ENCODE assay signal across 22 cellular contexts in genomic region chr9:36997414-36997813, GRCh38. TPM values are rescaled to one million over a fixed set of nuclear protein-coding genes. Genes with fewer than 3 reads are reported as not detected.
DNase-seq lines count a peak whose midpoint lies in the region.
"Had no signal": no experiment of that assay in that cellular context is flagged by ENCODE, and none has a peak within 500 bp of the region (broad histone marks: within the 10 kb centered on the region; RNA-seq: fewer than 3 reads in every experiment).

No MANE protein-coding gene starts in this region.

- H4K91ac ChIP-seq in trophoblast cell (ENCODE audit: low read depth, low read length): no peak overlapping the region

- no peak overlapping the region for H2BK5ac ChIP-seq in trophoblast cell (ENCODE audit: low read depth, low read length, poor library complexity)

- H4K12ac ChIP-seq in trophoblast cell (ENCODE audit: low read depth, low read length): no peak overlapping the region

- peak overlapping the region; percentile 39 for H2AFZ ChIP-seq in trophoblast cell (ENCODE audit: insufficient read depth, low read length, poor library complexity)

- peaks cover 11% of the 10 kb centered on the region for H3K27me3 ChIP-seq in trophoblast cell (ENCODE audit: insufficient read depth, low read length)
- H3K27me3 ChIP-seq: vagina had no signal

- H3K36me3 ChIP-seq in trophoblast cell (ENCODE audit: control insufficient read depth in 1 of 2, insufficient read depth in 2 of 2, low read length in 2 of 2): no peaks in the 10 kb centered on the region
- H3K36me3 ChIP-seq: vagina had no signal

- H3K18ac ChIP-seq in trophoblast cell (ENCODE audit: low read length): no peak overlapping the region

- no peak overlapping the region for H3K27ac ChIP-seq in trophoblast cell (ENCODE audit: low read depth, low read length)
- H3K27ac ChIP-seq: vagina had no signal

- H3K4ac ChIP-seq in trophoblast cell (ENCODE audit: low read depth, low read length): no peak overlapping the region

- no peaks in the 10 kb centered on the region for H3K79me2 ChIP-seq in trophoblast cell (ENCODE audit: control insufficient read depth, insufficient read depth, low read length, poor library complexity)

- H4K8ac ChIP-seq in trophoblast cell (ENCODE audit: low read depth, low read length): no peak overlapping the region

- H3K4me2 ChIP-seq in trophoblast cell (ENCODE audit: low read length): no peak overlapping the region

- H2BK12ac ChIP-seq in trophoblast cell (ENCODE audit: low read length): no peak overlapping the region

- H3K14ac ChIP-seq in trophoblast cell (ENCODE audit: low read length): no peak overlapping the region

- no peak overlapping the region for H2AK5ac ChIP-seq in trophoblast cell (ENCODE audit: low read length)

- no peaks in the 10 kb centered on the region for H3K9me3 ChIP-seq in trophoblast cell (ENCODE audit: insufficient read depth, low read depth, low read length)
- H3K9me3 ChIP-seq: vagina had no signal

- no peaks in the 10 kb centered on the region for H3K79me1 ChIP-seq in trophoblast cell (ENCODE audit: low read length)

- no peak overlapping the region for H3K9ac ChIP-seq in trophoblast cell (ENCODE audit: low read length)

- peaks cover 9 to 15% of the 10 kb centered on the region in 2 experiments for H3K4me1 ChIP-seq in trophoblast cell (ENCODE audit: control insufficient read depth in 1 of 2, insufficient read depth in 2 of 2, low read length in 2 of 2)
- H3K4me1 ChIP-seq: vagina had no signal

- H3K23ac ChIP-seq in trophoblast cell (ENCODE audit: low read length): no peak overlapping the region

- DNase-seq in ELR (ENCODE audit: low read depth) (peak; percentile 46), NAMALWA (ENCODE audit: low spot score) (peak; percentile 23), dermis blood vessel endothelial cell (peak; percentile 32), trophoblast cell (peak; percentile 36 to 78), NCI-H1694 treated with DMSO at 0.1 percent for 48 hours (lab: John Stamatoyannopoulos, UW) (no peak), NCI-H1694 (lab: John Stamatoyannopoulos, UW) (no peak), AG08395 (ENCODE audit: low spot score) (no peak), kidney glomerular epithelial cell (lab: John Stamatoyannopoulos, UW) (no peak)
- DNase-seq: activated naive CD8-positive, alpha-beta T cell treated with anti-CD3 and anti-CD28 coated beads, Interleukin-2, amount 10 ng/mL, durations not matched to agents 7 days and 5 days; activated T-cell treated with anti-CD3 and anti-CD28 coated beads, Interleukin-2, amount 50 U/mL, for 24 hours; CD4-positive, alpha-beta T cell; DND-41; erythroblast; head of caudate nucleus; NCI-H2107; NCI-H82; Right ventricle myocardium superior; stimulated activated CD4-positive, alpha-beta T cell treated with anti-CD3 and anti-CD28 coated beads, Interleukin-12 subunit alpha, Interleukin-12 subunit beta, amount 100 ng/mL, for 4 hours; stimulated activated naive CD8-positive, alpha-beta T cell treated with anti-CD3 and anti-CD28 coated beads, Interleukin-15, amount 100 ng/mL, for 72 hours had no signal

- WGBS in trophoblast cell (ENCODE audit: extremely low coverage, insufficient coverage, insufficient read length): no CpG with 5 or more reads among the region's 12 CpGs

- H3K4me3 ChIP-seq in trophoblast cell (ENCODE audit: low read depth, low read length): no peak overlapping the region
- H3K4me3 ChIP-seq: vagina had no signal

- no peak overlapping the region for H2BK120ac ChIP-seq in trophoblast cell (ENCODE audit: insufficient read depth, low read length, poor library complexity)

RNA-seq across cellular contexts. Expression of gene PAX5, which starts 36.7 kb away (rescaled TPM):
- not detected in 2 replicates for total RNA-seq in dermis blood vessel endothelial cell
- 0.01 TPM in 1 of 2 replicates, not detected in the other for polyA plus RNA-seq in trophoblast cell (2013)
- total RNA-seq: kidney epithelial cell, progenitor cell of endocrine pancreas, Right ventricle myocardium superior had no signal

Comparison
In these comparisons a context has a peak if more than half of its experiments do, and no peak if none do; other contexts are left out.
1. DNase-seq: peak in ELR (single experiment), NAMALWA (single experiment), dermis blood vessel endothelial cell (single experiment) and trophoblast cell (2 of 2); none in NCI-H1694 treated with DMSO at 0.1 percent for 48 hours (single experiment), NCI-H1694 (single experiment), AG08395 (single experiment) and kidney glomerular epithelial cell (single experiment).